21 cellular contexts compared by ENCODE assay signal in genomic region chr15:63495780-63496179, GRCh38. TPM values are rescaled to one million over a fixed set of nuclear protein-coding genes. Genes with fewer than 3 reads are reported as not detected.
DNase-seq lines count a peak whose midpoint lies in the region; ATAC-seq and TF ChIP-seq lines count a peak whose summit lies in the region.
"Had no signal": no experiment of that assay in that cellular context is flagged by ENCODE, and none has a peak within 500 bp of the region (broad histone marks: within the 10 kb centered on the region; RNA-seq: fewer than 3 reads in every experiment).

No MANE protein-coding gene starts in this region.

- no peak overlapping the region for H3K27ac Mint-ChIP-seq in central memory CD8-positive, alpha-beta T cell (ENCODE audit: low read depth)
- H3K27ac Mint-ChIP-seq: type B pancreatic cell had no signal

- H3K9me1 ChIP-seq in IMR-90 (ENCODE audit: insufficient read depth, low read length), result peaks cover 18% of the 10 kb centered on the region

- no peak overlapping the region for H4K91ac ChIP-seq in IMR-90 (ENCODE audit: insufficient read depth, low read depth, low read length)

- peaks cover 16% of the 10 kb centered on the region for H3K4me1 ChIP-seq in IMR-90 (ENCODE audit: control insufficient read depth, insufficient read depth, low read length)
- peaks cover 79 to 100% of the 10 kb centered on the region in 2 experiments for H3K4me1 ChIP-seq in neutrophil (ENCODE audit: control insufficient read depth in 1 of 2, insufficient read depth in 1 of 2, low read depth in 1 of 2, low read length in 1 of 2)
- H3K4me1 ChIP-seq: parathyroid adenoma had no signal

- H3K14ac ChIP-seq in IMR-90 (replicated peaks; ENCODE audit: low read depth, low read length), result no peak overlapping the region

- H2BK15ac ChIP-seq in IMR-90 (ENCODE audit: low read depth, low read length), result no peak overlapping the region

- DNase-seq in activated CD8-positive, alpha-beta memory T cell treated with anti-CD3 and anti-CD28 coated beads for 24 hours, result peak; percentile 49
- no peak for DNase-seq in activated CD8-positive, alpha-beta memory T cell treated with anti-CD3 and anti-CD28 coated beads, Interleukin-2, amount 50 U/mL, for 4 hours
- DNase-seq in IMR-90, result no peak
- no peak for DNase-seq in central memory CD8-positive, alpha-beta T cell (ENCODE audit: low spot score in 2 of 2)
- no peak for DNase-seq in NCI-H446 (lab: John Stamatoyannopoulos, UW)
- DNase-seq: activated CD4-positive, alpha-beta T cell treated with anti-CD3 and anti-CD28 coated beads, Interleukin-2, amount 50 U/mL, for 1 hour; central memory CD4-positive, alpha-beta T cell; effector CD4-positive, alpha-beta T cell; esophagus squamous epithelium; left lung; NCI-H1092; NCI-H2081; stimulated activated CD4-positive, alpha-beta T cell treated with anti-CD3 and anti-CD28 coated beads, Interleukin-2, amount 100 ng/mL, for 24 hours had no signal

- H3K18ac ChIP-seq in IMR-90 (ENCODE audit: low read depth, low read length), result no peak overlapping the region

- POLR2A ChIA-PET in IMR-90 (lab: Charles Lee; ENCODE audit: unreplicated experiment), result no interaction called here

- TF ChIP-seq RAD21 in IMR-90 (IDR thresholded peaks at IDR 0.05; ENCODE audit: low read length), result no peak

- no peak overlapping the region for H3K56ac ChIP-seq in IMR-90 (ENCODE audit: extremely low read depth, insufficient read depth, low read length)

- no peaks in the 10 kb centered on the region for H3K36me3 ChIP-seq in IMR-90 (ENCODE audit: control insufficient read depth, insufficient read depth, low read length)
- H3K36me3 ChIP-seq in neutrophil, result peaks cover 13% of the 10 kb centered on the region
- H3K36me3 ChIP-seq: esophagus squamous epithelium, left lung, SJSA1 had no signal

- H3K23ac ChIP-seq in IMR-90 (ENCODE audit: low read depth, low read length), result no peak overlapping the region

- H3K27me3 ChIP-seq in IMR-90 (ENCODE audit: control insufficient read depth, insufficient read depth, low read length) (peaks cover 2% of the 10 kb centered on the region; the same call in 1 of the 2 replicates), neutrophil (no peaks in the 10 kb centered on the region)
- H3K27me3 ChIP-seq: esophagus squamous epithelium, left lung, SJSA1 had no signal

- dilution Hi-C loops in IMR-90 (cut with HindIII; ENCODE audit: low sequenced_read_pairs, unreplicated experiment), result no loop called here

- no peak overlapping the region for H4K5ac ChIP-seq in IMR-90 (ENCODE audit: low read depth, low read length)

- no peak overlapping the region for H2AK5ac ChIP-seq in IMR-90 (ENCODE audit: low read depth, low read length)

- no CpG with 5 or more reads among the region's 2 CpGs for WGBS in IMR-90 (ENCODE audit: extremely low coverage in 2 of 2, insufficient read length in 1 of 2), 2 experiments

- H3K4me1 Mint-ChIP-seq in central memory CD8-positive, alpha-beta T cell, result peaks cover 56% of the 10 kb centered on the region

- no peak overlapping the region for H3K4me2 ChIP-seq in IMR-90 (ENCODE audit: low read depth, low read length)

- no peaks in the 10 kb centered on the region; a peak in 1 of 4 replicates for H3K79me1 ChIP-seq in IMR-90 (ENCODE audit: low read depth in 1 of 2, low read length in 2 of 2)

- H3K4ac ChIP-seq in IMR-90 (ENCODE audit: low read depth, low read length), result no peak overlapping the region

- no TSS peak for BruUV-seq in IMR-90 (replicated peaks; lab: Mats Ljungman, UMichigan)

- no peak overlapping the region for H2BK120ac ChIP-seq in IMR-90 (ENCODE audit: low read depth, low read length)

- H3K9me3 Mint-ChIP-seq in central memory CD8-positive, alpha-beta T cell, result no peaks in the 10 kb centered on the region
- H3K9me3 Mint-ChIP-seq: stimulated activated naive CD8-positive, alpha-beta T cell treated with anti-CD3 and anti-CD28 coated beads, Interleukin-15, Interleukin-2, amounts not matched to agents 100 ng/mL and 50 ng/mL, for 24 hours; type B pancreatic cell had no signal

- H2AK9ac ChIP-seq in IMR-90 (replicated peaks; ENCODE audit: low read depth, low read length, poor library complexity), result peak overlapping the region; percentile 10

- H3K9me3 ChIP-seq in IMR-90 (ENCODE audit: control insufficient read depth, insufficient read depth, low read length) (no peaks in the 10 kb centered on the region), neutrophil (no peaks in the 10 kb centered on the region)
- H3K9me3 ChIP-seq: esophagus squamous epithelium, left lung, SJSA1 had no signal

- no peak overlapping the region for H2BK5ac ChIP-seq in IMR-90 (ENCODE audit: low read depth, low read length, poor library complexity, severe bottlenecking)

- H3K27me3 Mint-ChIP-seq in central memory CD8-positive, alpha-beta T cell, result no peaks in the 10 kb centered on the region
- H3K27me3 Mint-ChIP-seq: stimulated activated naive CD8-positive, alpha-beta T cell treated with anti-CD3 and anti-CD28 coated beads, Interleukin-15, Interleukin-2, amounts not matched to agents 100 ng/mL and 50 ng/mL, for 24 hours had no signal

- in situ Hi-C loops in IMR-90 (cut with MboI; ENCODE audit: low sequenced_read_pairs), result no loop called here

- H4K20me1 ChIP-seq in IMR-90 (ENCODE audit: insufficient read depth, low read length), result no peaks in the 10 kb centered on the region

- CTCF ChIA-PET in IMR-90 (lab: Yijun Ruan, JAX), result interaction anchor here (0.7 to 1.0 kb wide), 2 partner anchors 8 to 10 kb away, joined by 3 to 4 read pairs; no protein-coding TSS in a partner anchor

- no peak overlapping the region for H2AFZ ChIP-seq in IMR-90 (replicated peaks; ENCODE audit: low read length, poor library complexity)
- H2AFZ ChIP-seq: parathyroid adenoma had no signal

- peaks cover 5% of the 10 kb centered on the region for H3K36me3 Mint-ChIP-seq in central memory CD8-positive, alpha-beta T cell (ENCODE audit: insufficient read depth)
- H3K36me3 Mint-ChIP-seq: type B pancreatic cell had no signal

- H3K9ac ChIP-seq in IMR-90 (ENCODE audit: low read depth, low read length), result no peak overlapping the region
- H3K9ac ChIP-seq: parathyroid adenoma had no signal

- TF ChIP-seq CTCF in IMR-90 (conservative IDR thresholded peaks at IDR 0.05; ENCODE audit: low read depth, low read length) (no peak), neutrophil (IDR thresholded peaks at IDR 0.05) (no peak)

- peak overlapping the region; percentile 36; the same call in 1 of the 2 replicates for H2BK20ac ChIP-seq in IMR-90 (ENCODE audit: low read depth, low read length)

- H3K4me3 ChIP-seq in IMR-90 (ENCODE audit: insufficient read depth, low read depth, low read length) (no peak overlapping the region), neutrophil (ENCODE audit: low read depth in 1 of 2, low read length in 1 of 2) (peak overlapping the region; percentile 80 to 93)
- H3K4me3 ChIP-seq: esophagus squamous epithelium, SJSA1 had no signal

- no peak overlapping the region for H4K8ac ChIP-seq in IMR-90 (ENCODE audit: low read depth in 2 of 2, low read length in 2 of 2)

- no peak for TF ChIP-seq POLR2A in IMR-90 (IDR thresholded peaks at IDR 0.05; ENCODE audit: low read depth, low read length)

- ATAC-seq in IMR-90 (ENCODE audit: low read depth) (no peak), HG02610 (IDR thresholded peaks at IDR 0.05; ENCODE audit: unreplicated experiment) (no peak), HG03439 (IDR thresholded peaks at IDR 0.05; ENCODE audit: unreplicated experiment) (no peak)
- no peak for ATAC-seq in central memory CD8-positive, alpha-beta T cell (replicated peaks; ENCODE audit: extremely low read depth, poor library complexity, severe bottlenecking)
- ATAC-seq: HCT116, left lung had no signal

- no peak overlapping the region for H3K27ac ChIP-seq in IMR-90 (ENCODE audit: insufficient read depth, low read length)
- peak overlapping the region; percentile 99 for H3K27ac ChIP-seq in neutrophil
- H3K27ac ChIP-seq: esophagus squamous epithelium, parathyroid adenoma, SJSA1 had no signal

- intact Hi-C loops in IMR-90 (cut with micrococcal nuclease), result no loop called here

- H3K4me3 Mint-ChIP-seq in central memory CD8-positive, alpha-beta T cell, result peak overlapping the region; percentile 46
- H3K4me3 Mint-ChIP-seq: type B pancreatic cell had no signal

TF ChIP-seq in IMR-90, 13 proteins besides CTCF, POLR2A, EP300 and RAD21:
- TF ChIP-seq CEBPB (IDR thresholded peaks at IDR 0.05; ENCODE audit: low read depth, low read length) (no peak), ELK1 (IDR thresholded peaks at IDR 0.05; ENCODE audit: borderline replicate concordance, low read depth, low read length) (no peak), BHLHE40 (IDR thresholded peaks at IDR 0.05; ENCODE audit: low read depth, low read length) (no peak), RCOR1 (IDR thresholded peaks at IDR 0.05; ENCODE audit: insufficient replicate concordance, low read length) (no peak), RFX5 (IDR thresholded peaks at IDR 0.05; ENCODE audit: low read depth, low read length) (no peak), USF2 (IDR thresholded peaks at IDR 0.05; ENCODE audit: low read depth, low read length) (no peak)

RNA-seq across cellular contexts. Expression of gene USP3, which starts 8.6 kb away (rescaled TPM):
- total RNA-seq in IMR-90 (2012; rRNA removed), result 46.7 and 52.3 TPM in 2 replicates
- polyA plus RNA-seq in IMR-90 (2012; rRNA removed), result 13.7 and 17.3 TPM in 2 replicates
- 6.2 and 15.2 TPM in 2 replicates for polyA plus RNA-seq in IMR-90 (2012; cell fraction: cytosol; rRNA removed)
- 23.8 and 84.1 TPM in 2 replicates for polyA plus RNA-seq in IMR-90 (2012; cell fraction: nucleus; rRNA removed; ENCODE audit: low replicate concordance)
